Comparison of ENCODE assay signal across 8 cellular contexts in the genomic region with DNA sequence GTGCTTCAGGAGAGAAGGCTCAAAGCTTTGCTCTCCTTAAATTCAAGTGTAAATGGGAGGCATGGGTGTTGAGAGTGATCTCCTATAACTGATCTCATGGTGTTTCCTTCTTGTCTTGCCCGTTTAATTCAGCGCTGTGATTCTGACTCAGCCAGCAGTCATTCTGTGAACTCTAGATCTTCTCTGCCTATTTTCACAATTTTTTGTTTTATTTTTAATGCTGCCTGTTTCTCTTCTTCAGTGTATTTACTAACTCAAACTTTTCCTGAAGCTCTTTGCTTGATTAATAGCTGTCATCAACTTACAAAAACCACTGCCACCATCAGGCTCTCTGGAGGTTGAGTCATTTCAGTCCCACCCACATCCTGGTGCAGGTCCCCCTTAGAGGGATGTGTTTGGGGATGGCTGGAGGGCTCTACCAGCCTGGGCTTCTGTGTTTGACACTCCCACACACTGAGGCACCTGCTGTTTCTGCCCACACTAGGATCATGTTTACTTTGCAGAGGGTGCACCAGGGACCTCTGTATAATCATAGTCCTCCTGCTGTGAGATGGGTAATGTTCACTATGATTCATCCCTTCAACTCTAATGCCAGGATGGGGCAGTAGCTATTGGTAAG.
DNase-seq lines count a peak whose midpoint lies in the region; ATAC-seq, FAIRE-seq and TF ChIP-seq lines count a peak whose summit lies in the region.

No MANE protein-coding gene starts in this region.

- ATAC-seq in DND-41 (ENCODE audit: insufficient read depth, low read depth) = peak; percentile 94
- peak; percentile 74 for ATAC-seq in GM21447 (IDR thresholded peaks at IDR 0.05; ENCODE audit: unreplicated experiment)

- H3K36me3 ChIP-seq in DND-41 (ENCODE audit: insufficient read depth, low read length) = no peaks in the 10 kb centered on the region

- H3K4me1 ChIP-seq in DND-41 (ENCODE audit: insufficient read depth, low read length) = peaks cover 7% of the 10 kb centered on the region

- no peak overlapping the region for H2AFZ ChIP-seq in DND-41 (ENCODE audit: low read depth, low read length)

- no peak overlapping the region for H3K4me3 ChIP-seq in DND-41 (ENCODE audit: low read depth in 1 of 2, low read length in 2 of 2)
- no peak overlapping the region for H3K4me3 ChIP-seq in coronary artery
- no peak overlapping the region for H3K4me3 ChIP-seq in lower leg skin (ENCODE audit: low read depth, poor library complexity, severe bottlenecking)

- DNase-seq in DND-41 (peak; percentile 42), HTR-8/SVneo (ENCODE audit: insufficient read length, low spot score) (peak; percentile 65), T-helper 9 cell (peak; percentile 9), brain pericyte (ENCODE audit: low read depth, low spot score) (peak; percentile 54), coronary artery (ENCODE audit: low spot score) (no peak), lower leg skin (ENCODE audit: low spot score in 2 of 2) (no peak)
- DNase-seq in stimulated activated CD8-positive, alpha-beta memory T cell treated with anti-CD3 and anti-CD28 coated beads, Interleukin-15, amount 100 ng/mL, for 4 hours (ENCODE audit: low read depth in 2 of 2) = peak; percentile 22 to 48

- no peak overlapping the region for H3K9ac ChIP-seq in DND-41 (ENCODE audit: low read depth, low read length)

- H3K4me2 ChIP-seq in DND-41 (ENCODE audit: insufficient read depth, low read length) = no peak overlapping the region

- H3K79me2 ChIP-seq in DND-41 (ENCODE audit: insufficient read depth, low read length) = no peaks in the 10 kb centered on the region

- H4K20me1 ChIP-seq in DND-41 (ENCODE audit: insufficient read depth, low read length) = peaks cover 2% of the 10 kb centered on the region; the same call in 1 of the 2 replicates

- H3K27ac ChIP-seq in DND-41 (ENCODE audit: low read length) (no peak overlapping the region), coronary artery (no peak overlapping the region)

- no peaks in the 10 kb centered on the region for H3K27me3 ChIP-seq in DND-41 (ENCODE audit: insufficient read depth, low read length, poor library complexity)

- H3K9me3 ChIP-seq in DND-41 (ENCODE audit: insufficient read depth, low read length, severe bottlenecking) = no peaks in the 10 kb centered on the region

- FAIRE-seq in HTR-8/SVneo (lab: Jason Lieb, UNC) = peak; percentile 62

- 56 to 67% methylated on average over 2 of the region's 2 CpGs for WGBS in lower leg skin, 2 donors

- TF ChIP-seq CTCF in DND-41 (IDR thresholded peaks at IDR 0.05; ENCODE audit: borderline replicate concordance, extremely low read depth, low read length, poor library complexity, severe bottlenecking) (no peak), coronary artery (IDR thresholded peaks at IDR 0.05) (no peak), lower leg skin (IDR thresholded peaks at IDR 0.05) (no peak)

- TF ChIP-seq POLR2A in lower leg skin (IDR thresholded peaks at IDR 0.05) = no peak

- intact Hi-C loops in lower leg skin (cut with DNase I; ENCODE audit: low total_unique reads) = no loop called here

Comparison
In these comparisons a context has a peak if more than half of its experiments do, and no peak if none do; other contexts are left out.
1. DNase-seq: peak in DND-41 (single experiment), HTR-8/SVneo (single experiment), T-helper 9 cell (single experiment), brain pericyte (single experiment) and stimulated activated CD8-positive, alpha-beta memory T cell treated with anti-CD3 and anti-CD28 coated beads, Interleukin-15, amount 100 ng/mL, for 4 hours (2 of 2); none in coronary artery (single experiment) and lower leg skin (0 of 2).